In the genomic region with DNA sequence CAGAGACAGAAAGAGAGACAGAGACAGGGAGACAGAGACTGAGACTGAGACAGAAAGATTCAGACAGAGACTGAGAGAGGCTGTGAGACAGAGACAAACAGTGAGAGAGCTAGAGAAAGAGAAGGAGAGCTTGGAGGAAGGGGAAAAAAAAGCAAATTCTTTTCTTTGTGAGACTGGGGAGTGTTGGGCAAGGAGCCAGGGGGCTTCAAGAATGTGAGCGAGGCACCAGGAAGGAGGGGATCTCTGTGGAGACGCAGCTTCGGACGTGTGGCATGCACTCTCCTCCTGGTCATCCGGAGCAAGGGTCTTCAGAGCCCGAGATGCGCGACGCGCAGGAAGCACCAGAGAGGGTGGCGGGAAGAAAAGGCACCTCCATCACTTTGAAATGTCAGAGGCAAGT, we compare ENCODE assay signal across 1 cellular context.
TF ChIP-seq lines count a peak whose summit lies in the region.

No MANE protein-coding gene starts in this region.

TF ChIP-seq in GM23338, 12 proteins besides CTCF, POLR2A, EP300 and RAD21 (continued from another document):
- TF ChIP-seq, protein P1, sequence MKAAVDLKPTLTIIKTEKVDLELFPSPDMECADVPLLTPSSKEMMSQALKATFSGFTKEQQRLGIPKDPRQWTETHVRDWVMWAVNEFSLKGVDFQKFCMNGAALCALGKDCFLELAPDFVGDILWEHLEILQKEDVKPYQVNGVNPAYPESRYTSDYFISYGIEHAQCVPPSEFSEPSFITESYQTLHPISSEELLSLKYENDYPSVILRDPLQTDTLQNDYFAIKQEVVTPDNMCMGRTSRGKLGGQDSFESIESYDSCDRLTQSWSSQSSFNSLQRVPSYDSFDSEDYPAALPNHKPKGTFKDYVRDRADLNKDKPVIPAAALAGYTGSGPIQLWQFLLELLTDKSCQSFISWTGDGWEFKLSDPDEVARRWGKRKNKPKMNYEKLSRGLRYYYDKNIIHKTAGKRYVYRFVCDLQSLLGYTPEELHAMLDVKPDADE (IDR thresholded peaks at IDR 0.05), result no peak
- TF ChIP-seq STAT1 (IDR thresholded peaks at IDR 0.05; ENCODE audit: unreplicated experiment), result no peak
